In the genomic region with DNA sequence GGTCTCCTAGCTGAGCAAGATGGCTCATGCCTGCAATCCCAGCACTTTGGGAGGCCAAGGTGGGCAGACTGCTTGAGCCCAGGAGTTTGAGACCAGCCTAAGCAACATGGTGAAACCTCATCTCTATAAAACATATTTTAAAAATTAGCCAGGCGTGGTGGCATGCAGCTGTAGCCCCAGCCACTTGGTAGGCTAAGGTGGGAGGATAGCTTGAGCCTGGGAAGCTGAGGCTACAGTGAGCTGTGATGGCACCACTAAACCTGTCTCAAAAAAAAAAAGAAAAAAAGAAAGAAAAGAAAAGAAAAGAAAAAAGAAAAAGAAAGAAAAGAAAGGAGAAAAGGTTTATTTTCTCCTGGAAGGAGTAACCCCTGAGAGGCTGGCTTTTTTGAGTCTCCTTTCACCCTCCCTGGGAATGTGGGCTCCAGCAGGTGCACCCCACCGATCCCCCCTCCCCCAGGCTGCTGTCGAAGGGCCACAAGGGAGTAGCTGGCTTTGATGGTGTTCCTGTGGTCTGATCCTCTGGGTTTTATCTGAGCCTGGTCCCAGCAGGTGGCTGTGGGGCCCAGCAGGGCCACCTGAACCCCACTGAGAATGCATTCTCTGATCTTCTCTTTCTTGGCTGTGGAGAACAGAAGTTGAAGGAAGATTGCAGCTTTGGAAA, we compare ENCODE assay signal across 15 cellular contexts.
"Had no signal": no experiment of that assay in that cellular context is flagged by ENCODE, and none has a peak within 500 bp of the region (broad histone marks: within the 10 kb centered on the region; RNA-seq: fewer than 3 reads in every experiment).

No MANE protein-coding gene starts in this region.

- H3K36me3 ChIP-seq: adrenal gland, brain microvascular endothelial cell, left lung, right lobe of liver, suprapubic skin, upper lobe of left lung had no signal

- H3K9me3 Mint-ChIP-seq: activated B cell treated with CpG ODN at 0.5 μM for 24 hours; activated T-helper 2 cell treated with anti-CD3 and anti-CD28 coated beads, Interferon-gamma antibody, Interleukin-2, Interleukin-4, amounts not matched to agents 10 μg/mL and 5 μg/mL and 100 μg/mL, durations not matched to agents 14 hours and 24 hours and 36 hours; natural killer cell treated with Interleukin-12 subunit alpha and Interleukin-12 subunit beta and Interleukin-15 and Interleukin-18, amount 100 ng/mL, for 72 hours had no signal

- H3K36me3 Mint-ChIP-seq: natural killer cell treated with Interleukin-12 subunit alpha and Interleukin-12 subunit beta and Interleukin-15 and Interleukin-18, amount 100 ng/mL, for 72 hours had no signal

- H3K4me3 ChIP-seq: adrenal gland, left lung, psoas muscle, right lobe of liver, suprapubic skin, upper lobe of left lung had no signal

- H3K4me1 ChIP-seq: adrenal gland, psoas muscle, right lobe of liver, upper lobe of left lung had no signal

- H3K27ac Mint-ChIP-seq: activated B cell treated with CpG ODN at 0.5 μM for 24 hours; activated T-helper 2 cell treated with anti-CD3 and anti-CD28 coated beads, Interferon-gamma antibody, Interleukin-2, Interleukin-4, amounts not matched to agents 10 μg/mL and 5 μg/mL and 100 μg/mL, durations not matched to agents 14 hours and 24 hours and 36 hours had no signal

- H3K27me3 ChIP-seq: right lobe of liver, upper lobe of left lung had no signal

- ATAC-seq: esophagus mucosa; left lung; natural killer cell treated with Interleukin-12 subunit alpha and Interleukin-12 subunit beta and Interleukin-15 and Interleukin-18, amount 100 ng/mL, for 72 hours; psoas muscle had no signal

- H3K27ac ChIP-seq: adrenal gland, brain microvascular endothelial cell, left lung, psoas muscle, right lobe of liver, suprapubic skin, upper lobe of left lung had no signal

- H3K4me3 Mint-ChIP-seq: activated B cell treated with CpG ODN at 0.5 μM for 24 hours; natural killer cell treated with Interleukin-12 subunit alpha and Interleukin-12 subunit beta and Interleukin-15 and Interleukin-18, amount 100 ng/mL, for 72 hours had no signal

- H3K9me3 ChIP-seq: adrenal gland, left lung, psoas muscle, right lobe of liver, suprapubic skin, upper lobe of left lung had no signal

- DNase-seq: activated B cell treated with CpG ODN at 0.5 μM for 24 hours; activated CD4-positive, alpha-beta T cell treated with anti-CD3 and anti-CD28 coated beads, Interleukin-2, amount 50 U/mL, for 1 hour; activated naive CD4-positive, alpha-beta T cell treated with anti-CD3 and anti-CD28 coated beads, Interleukin-2, amount 50 U/mL, for 16 hours; adrenal gland; brain microvascular endothelial cell; cerebellar nuclear complex; left lung; psoas muscle; right lobe of liver; stimulated activated naive CD8-positive, alpha-beta T cell treated with anti-CD3 and anti-CD28 coated beads, Interleukin-15, Interleukin-2, amounts not matched to agents 100 U/mL and 50 U/mL, for 24 hours; upper lobe of left lung had no signal
